8 cellular contexts compared by ENCODE assay signal in genomic region chr2:227939271-227940027, GRCh38.
A peak's percentile ranks its signal among the peaks of the same experiment; 100 is the strongest.
DNase-seq lines count a peak whose midpoint lies in the region; ATAC-seq, FAIRE-seq and TF ChIP-seq lines count a peak whose summit lies in the region.

No MANE protein-coding gene starts in this region.

- no peak overlapping the region for H3K4me3 ChIP-seq in NT2/D1 (ENCODE audit: insufficient read length, low read depth)
- H3K4me3 ChIP-seq in epithelial cell of proximal tubule (ENCODE audit: low read depth, low read length), result no peak overlapping the region
- H3K4me3 ChIP-seq in pancreas, result no peak overlapping the region

- H3K27me3 ChIP-seq in NT2/D1 (ENCODE audit: insufficient read depth, insufficient read length) (no peaks in the 10 kb centered on the region), pancreas (no peaks in the 10 kb centered on the region)

- peak; percentile 49 for ATAC-seq in HG02642 (IDR thresholded peaks at IDR 0.05; ENCODE audit: poor library complexity, unreplicated experiment)
- peak in 3 of 4 donors; percentile 43 to 79 (median 59) for ATAC-seq in pancreas
- no peak for ATAC-seq in HG02588 (IDR thresholded peaks at IDR 0.05; ENCODE audit: unreplicated experiment)
- no peak for ATAC-seq in GM21528 (IDR thresholded peaks at IDR 0.05; ENCODE audit: low FRiP score, unreplicated experiment)
- ATAC-seq in HG03280 (IDR thresholded peaks at IDR 0.05; ENCODE audit: unreplicated experiment), result no peak

- WGBS in pancreas, 2 donors, result 45 to 52% methylated on average over 11 of the region's 11 CpGs

- peak; percentile 6 for DNase-seq in GM04504 (ENCODE audit: low read depth)
- peak; percentile 54 for DNase-seq in NT2/D1 (ENCODE audit: low read depth, low spot score)
- peak; percentile 6 for DNase-seq in epithelial cell of proximal tubule (ENCODE audit: low read depth)
- DNase-seq in pancreas, result peak in 1 of 6 donors; percentile 18

- H3K36me3 ChIP-seq in NT2/D1 (ENCODE audit: insufficient read depth, insufficient read length, low read length) (no peaks in the 10 kb centered on the region), pancreas (no peaks in the 10 kb centered on the region)

- no peaks in the 10 kb centered on the region for H3K4me1 ChIP-seq in NT2/D1 (ENCODE audit: insufficient read depth, insufficient read length)
- no peaks in the 10 kb centered on the region for H3K4me1 ChIP-seq in pancreas

- intact Hi-C loops in pancreas (cut with DNase I), result no loop called here

- no peak overlapping the region for H3K27ac ChIP-seq in pancreas

- no peak for FAIRE-seq in pancreas (lab: Jason Lieb, UNC)

- no peak overlapping the region for H3K9ac ChIP-seq in NT2/D1 (ENCODE audit: insufficient read length, low read depth)

- H3K9me3 ChIP-seq in NT2/D1 (ENCODE audit: insufficient read depth, low read length), result no peaks in the 10 kb centered on the region
- H3K9me3 ChIP-seq in pancreas, result no peaks in the 10 kb centered on the region

- TF ChIP-seq CTCF in epithelial cell of proximal tubule (conservative IDR thresholded peaks at IDR 0.05; ENCODE audit: low read depth, low read length) (peak; percentile 72), pancreas (IDR thresholded peaks at IDR 0.05) (peak in 1 of 4 donors; percentile 11)

Comparison
In these comparisons a context has a peak if more than half of its experiments do, and no peak if none do; other contexts are left out.
1. ATAC-seq: peak in HG02642 (single experiment) and pancreas (3 of 4); none in HG02588 (single experiment), GM21528 (single experiment) and HG03280 (single experiment).